ENCODE assay signal across 7 cellular contexts in genomic region chr20:37593710-37594109, GRCh38.
"Had no signal": no experiment of that assay in that cellular context is flagged by ENCODE, and none has a peak within 500 bp of the region (broad histone marks: within the 10 kb centered on the region; RNA-seq: fewer than 3 reads in every experiment).

No MANE protein-coding gene starts in this region.

- H3K27ac Mint-ChIP-seq: GM23338, H9 had no signal

- H3K9me3 Mint-ChIP-seq: GM23338 had no signal

- H3K4me3 Mint-ChIP-seq: GM23338, H9, IgD-negative memory B cell had no signal

- FAIRE-seq: H1, H54, HepG2 had no signal

- H3K4me1 Mint-ChIP-seq: IgD-negative memory B cell had no signal

- DNase-seq: H9, HCEC 1CT had no signal

- H3K36me3 Mint-ChIP-seq: IgD-negative memory B cell had no signal
